ENCODE assay signal across 12 cellular contexts in genomic region chr5:150447188-150447587, GRCh38. TPM values are rescaled to one million over a fixed set of nuclear protein-coding genes. Genes with fewer than 3 reads are reported as not detected.
DNase-seq lines count a peak whose midpoint lies in the region; ATAC-seq, FAIRE-seq and TF ChIP-seq lines count a peak whose summit lies in the region.
"Had no signal": no experiment of that assay in that cellular context is flagged by ENCODE, and none has a peak within 500 bp of the region (broad histone marks: within the 10 kb centered on the region; RNA-seq: fewer than 3 reads in every experiment).

No MANE protein-coding gene starts in this region.

- H3K36me3 ChIP-seq in SK-N-SH (replicated peaks in 1 of 2; ENCODE audit: control insufficient read depth in 1 of 2, insufficient read depth in 2 of 2, low read length in 1 of 2) (peaks cover 51 to 54% of the 10 kb centered on the region in 2 experiments), HUES64 (ENCODE audit: insufficient read depth, low read length) (peaks cover 65% of the 10 kb centered on the region), astrocyte (ENCODE audit: insufficient read depth, low read length) (peaks cover 47% of the 10 kb centered on the region), neural progenitor cell (peaks cover 11% of the 10 kb centered on the region), stomach (peaks cover 44 to 58% (median 56%) of the 10 kb centered on the region in 4 donors)

- TF ChIP-seq EP300 in SK-N-SH (IDR thresholded peaks at IDR 0.05; ENCODE audit: borderline replicate concordance in 1 of 2, low read depth in 1 of 2, low read length in 1 of 2) (no peak), stomach (IDR thresholded peaks at IDR 0.05) (no peak)

- peak overlapping the region; percentile 8 for H3K27ac Mint-ChIP-seq in astrocyte (ENCODE audit: unreplicated experiment)
- no peak overlapping the region for H3K27ac Mint-ChIP-seq in neural progenitor cell

- peaks cover 67% of the 10 kb centered on the region for H4K20me1 ChIP-seq in SK-N-SH (ENCODE audit: insufficient read depth)
- peaks cover 67% of the 10 kb centered on the region for H4K20me1 ChIP-seq in astrocyte (ENCODE audit: insufficient read depth, low read length)
- peaks cover 61% of the 10 kb centered on the region for H4K20me1 ChIP-seq in neural progenitor cell (ENCODE audit: low read depth)

- H3K27me3 Mint-ChIP-seq in astrocyte (ENCODE audit: low read depth, unreplicated experiment) (no peaks in the 10 kb centered on the region), neural progenitor cell (ENCODE audit: insufficient read depth, low read depth) (peaks cover 7% of the 10 kb centered on the region)

- ATAC-seq in SK-N-SH treated with all-trans-retinoic acid at 6 μM for 48 hours (no peak), GM19395 (IDR thresholded peaks at IDR 0.05; ENCODE audit: unreplicated experiment) (no peak), GM18873 (IDR thresholded peaks at IDR 0.05; ENCODE audit: low FRiP score, unreplicated experiment) (no peak)

- DNase-seq in SK-N-SH, result no peak
- DNase-seq in astrocyte (ENCODE audit: low read depth), result no peak
- no peak for DNase-seq in neural progenitor cell (ENCODE audit: low spot score)
- DNase-seq in stomach, result no peak
- DNase-seq: hippocampal formation, SHP77 had no signal

- peak overlapping the region; percentile 5 to 93; a peak in 2 of 4 replicates for H3K27ac ChIP-seq in SK-N-SH (ENCODE audit: low read depth in 2 of 2, low read length in 1 of 2)
- H3K27ac ChIP-seq in HUES64 (ENCODE audit: low read depth, low read length), result peak overlapping the region; percentile 24; the same call in 1 of the 2 replicates
- H3K27ac ChIP-seq in astrocyte (ENCODE audit: low read depth, low read length), result no peak overlapping the region
- no peak overlapping the region for H3K27ac ChIP-seq in neural progenitor cell
- no peak overlapping the region for H3K27ac ChIP-seq in stomach

- peaks cover 33% of the 10 kb centered on the region for H3K4me1 Mint-ChIP-seq in astrocyte (ENCODE audit: low read depth, unreplicated experiment)
- peaks cover 12% of the 10 kb centered on the region for H3K4me1 Mint-ChIP-seq in neural progenitor cell

- TF ChIP-seq CTCF in SK-N-SH (IDR thresholded peaks at IDR 0.05) (no peak), astrocyte (IDR thresholded peaks at IDR 0.05; ENCODE audit: insufficient read depth, low read depth, low read length) (no peak), neural progenitor cell (IDR thresholded peaks at IDR 0.05) (no peak), stomach (IDR thresholded peaks at IDR 0.05) (no peak)

- intact Hi-C loops in stomach (cut with DNase I; ENCODE audit: low total_unique reads), result no loop called here

- peak overlapping the region; percentile 95 for H3K4me2 ChIP-seq in SK-N-SH
- H3K4me2 ChIP-seq in astrocyte (ENCODE audit: low read length), result peak overlapping the region; percentile 90
- peak overlapping the region; percentile 86 for H3K4me2 ChIP-seq in neural progenitor cell

- H3K4me3 ChIP-seq in SK-N-SH (ENCODE audit: low read depth in 2 of 2, low read length in 1 of 2) (peak overlapping the region in 1 of 2 experiments; percentile 88; a peak in 1 of 4 replicates), HUES64 (ENCODE audit: low read length) (peak overlapping the region; percentile 91; the same call in 1 of the 2 replicates), astrocyte (ENCODE audit: insufficient read depth, low read depth, low read length) (no peak overlapping the region), neural progenitor cell (no peak overlapping the region), stomach (peak overlapping the region in 1 of 4 donors; percentile 61)

- WGBS in SK-N-SH (ENCODE audit: low lambda C conversion rate), result 93% methylated on average over 6 of the region's 6 CpGs
- 97% methylated on average over 6 of the region's 6 CpGs for WGBS in HUES64
- 77 to 92% (median 89%) methylated on average over 6 of the region's 6 CpGs for WGBS in stomach, 5 donors

- TF ChIP-seq RAD21 in SK-N-SH (IDR thresholded peaks at IDR 0.05; ENCODE audit: low read length), result no peak

- no peaks in the 10 kb centered on the region for H3K9me2 ChIP-seq in SK-N-SH

- H3K9me3 Mint-ChIP-seq in astrocyte (ENCODE audit: unreplicated experiment), result peaks cover 2% of the 10 kb centered on the region
- H3K9me3 Mint-ChIP-seq in neural progenitor cell, result peaks cover 3% of the 10 kb centered on the region

- H3K4me3 Mint-ChIP-seq in astrocyte (ENCODE audit: unreplicated experiment) (peak overlapping the region; percentile 99), neural progenitor cell (peak overlapping the region; percentile 97)

- FAIRE-seq in astrocyte (lab: Jason Lieb, UNC), result no peak
- FAIRE-seq: A204.1, colon had no signal

- peak overlapping the region; percentile 99 for H3K9ac ChIP-seq in SK-N-SH
- peak overlapping the region; percentile 99; the same call in 1 of the 2 replicates for H3K9ac ChIP-seq in HUES64 (ENCODE audit: low read depth, low read length)
- H3K9ac ChIP-seq in astrocyte (ENCODE audit: low read length), result peak overlapping the region; percentile 98
- no peak overlapping the region for H3K9ac ChIP-seq in neural progenitor cell

- CTCF ChIA-PET in SK-N-SH (lab: Yijun Ruan, JAX), result interaction anchor here (1.3 to 1.6 kb wide), 2 partner anchors 9 to 12 kb away, joined by 3 to 5 read pairs; no protein-coding TSS in a partner anchor

- H3K9me3 ChIP-seq in SK-N-SH, result peaks cover 6% of the 10 kb centered on the region; the same call in 1 of the 2 replicates
- no peaks in the 10 kb centered on the region for H3K9me3 ChIP-seq in HUES64 (ENCODE audit: insufficient read depth, low read depth, low read length)
- no peaks in the 10 kb centered on the region for H3K9me3 ChIP-seq in astrocyte (ENCODE audit: insufficient read depth, low read depth, low read length)
- no peaks in the 10 kb centered on the region for H3K9me3 ChIP-seq in neural progenitor cell (ENCODE audit: low read depth)
- H3K9me3 ChIP-seq in stomach, result no peaks in the 10 kb centered on the region

- no peak for TF ChIP-seq POLR2A in stomach (IDR thresholded peaks at IDR 0.05)

- H3K79me2 ChIP-seq in SK-N-SH (ENCODE audit: insufficient read depth) (peaks cover 45% of the 10 kb centered on the region), astrocyte (ENCODE audit: insufficient read depth, low read length) (peaks cover 49% of the 10 kb centered on the region), neural progenitor cell (ENCODE audit: low read depth) (peaks cover 46% of the 10 kb centered on the region)

- POLR2A ChIA-PET in SK-N-SH (lab: Yijun Ruan, JAX), result interaction anchor here (0.5 kb wide), 1 partner anchor 403 kb away, joined by 3 read pairs; no protein-coding TSS in a partner anchor

- H2AFZ ChIP-seq in SK-N-SH (ENCODE audit: low read depth), result no peak overlapping the region
- H2AFZ ChIP-seq in astrocyte (ENCODE audit: low read depth, low read length), result no peak overlapping the region
- H2AFZ ChIP-seq in neural progenitor cell (replicated peaks), result no peak overlapping the region

- H3F3A ChIP-seq in SK-N-SH (replicated peaks; ENCODE audit: insufficient read depth) (peaks cover 62% of the 10 kb centered on the region), neural progenitor cell (ENCODE audit: low read depth) (peaks cover 68% of the 10 kb centered on the region)

- H3K27me3 ChIP-seq in SK-N-SH (ENCODE audit: insufficient read depth), result no peaks in the 10 kb centered on the region
- H3K27me3 ChIP-seq in HUES64 (ENCODE audit: insufficient read depth, low read length), result no peaks in the 10 kb centered on the region
- H3K27me3 ChIP-seq in astrocyte (ENCODE audit: insufficient read depth, low read length), result no peaks in the 10 kb centered on the region
- no peaks in the 10 kb centered on the region for H3K27me3 ChIP-seq in neural progenitor cell
- no peaks in the 10 kb centered on the region for H3K27me3 ChIP-seq in stomach

- peaks cover 17 to 19% of the 10 kb centered on the region in 2 experiments; a peak in 3 of 4 replicates for H3K4me1 ChIP-seq in SK-N-SH (ENCODE audit: control insufficient read depth in 1 of 2, insufficient read depth in 2 of 2, low read depth in 1 of 2, low read length in 1 of 2)
- H3K4me1 ChIP-seq in HUES64 (ENCODE audit: insufficient read depth, low read length), result 0 out of 2 replicates have a peak, but pooled peaks cover 7% of the 10 kb centered on the region
- H3K4me1 ChIP-seq in astrocyte (ENCODE audit: insufficient read depth, low read length), result peaks cover 24% of the 10 kb centered on the region
- H3K4me1 ChIP-seq in neural progenitor cell, result peaks cover 9% of the 10 kb centered on the region
- peaks cover 12 to 39% (median 31%) of the 10 kb centered on the region in 4 donors for H3K4me1 ChIP-seq in stomach

- H3K36me3 Mint-ChIP-seq in astrocyte (ENCODE audit: low read depth, unreplicated experiment) (peaks cover 39% of the 10 kb centered on the region), neural progenitor cell (peaks cover 43% of the 10 kb centered on the region)

TF ChIP-seq in SK-N-SH, 30 proteins besides CTCF, POLR2A, EP300 and RAD21 (continues in another document):
- no peak for TF ChIP-seq POLR2AphosphoS5 (IDR thresholded peaks at IDR 0.05; ENCODE audit: low read depth, low read length)
- TF ChIP-seq RXRA (IDR thresholded peaks at IDR 0.05; ENCODE audit: borderline replicate concordance, low read depth), result no peak
- TF ChIP-seq CHD2 (IDR thresholded peaks at IDR 0.05; ENCODE audit: low read length, partially characterized antibody), result no peak
- no peak for TF ChIP-seq TCF12 (IDR thresholded peaks at IDR 0.05)
- TF ChIP-seq ELF1 (IDR thresholded peaks at IDR 0.05), result no peak

TF ChIP-seq in SK-N-SH treated with all-trans-retinoic acid at 6 μM for 48 hours, 23 proteins besides CTCF, POLR2A, EP300 and RAD21 (continues in another document):
- TF ChIP-seq RARB (CRISPR knock-in tag; IDR thresholded peaks at IDR 0.05) (no peak), ZNF8 (CRISPR knock-in tag; IDR thresholded peaks at IDR 0.05) (no peak), SNAI2 (CRISPR knock-in tag; IDR thresholded peaks at IDR 0.05) (no peak), GLIS3 (CRISPR knock-in tag; IDR thresholded peaks at IDR 0.05) (no peak)

RNA-seq across cellular contexts. Expression of gene RPS14, which starts 2.4 kb away (rescaled TPM):
- polyA plus RNA-seq in SK-N-SH (2012; rRNA removed) (10,227 and 11,441 TPM in 2 replicates), stomach (1,000 to 10,000 TPM; 4,327 to 6,427 (median 4,820) TPM)
- 12,920 and 13,251 TPM in 2 replicates for polyA plus RNA-seq in SK-N-SH (2012; cell fraction: cytosol; rRNA removed)
- polyA plus RNA-seq in SK-N-SH (2012; cell fraction: nucleus; rRNA removed), result 1,878 and 2,730 TPM in 2 replicates
- 1,825 TPM for polyA plus RNA-seq in HUES64 (2013, experiment 1 of 2)
- polyA plus RNA-seq in HUES64 (2013, experiment 2 of 2), result 1,978 TPM
- total RNA-seq in astrocyte (1,823 and 2,054 TPM in 2 replicates), neural progenitor cell (ENCODE audit: low replicate concordance) (3,204 and 3,639 TPM in 2 replicates), stomach (1,000 to 10,000 TPM in 4 of 5 donors, 100 to 1,000 TPM in 1; 899 to 3,971 (median 1,858) TPM)

RNA-seq across cellular contexts. Expression of gene CD74, which starts 34.5 kb away (rescaled TPM):
- polyA plus RNA-seq in SK-N-SH (2012; rRNA removed) (0.15 and 0.26 TPM in 2 replicates), stomach (100 to 1,000 TPM; 177 to 883 (median 268) TPM)
- 0.06 and 0.13 TPM in 2 replicates for polyA plus RNA-seq in SK-N-SH (2012; cell fraction: cytosol; rRNA removed)
- 0.08 and 0.23 TPM in 2 replicates for polyA plus RNA-seq in SK-N-SH (2012; cell fraction: nucleus; rRNA removed)
- polyA plus RNA-seq in HUES64 (2013, experiment 1 of 2), result 11.7 TPM
- 18.8 TPM for polyA plus RNA-seq in HUES64 (2013, experiment 2 of 2)
- total RNA-seq in astrocyte (9.1 and 15.7 TPM in 2 replicates), neural progenitor cell (ENCODE audit: low replicate concordance) (9.8 and 25.6 TPM in 2 replicates), stomach (1,000 to 10,000 TPM in 1 of 5 donors, 100 to 1,000 TPM in 4; 102 to 1,185 (median 324) TPM)

Comparison
In these comparisons a context has a peak if more than half of its experiments do, and no peak if none do; other contexts are left out.
1. H3K27ac ChIP-seq: peak in SK-N-SH (2 of 2) and HUES64 (single experiment); none in astrocyte (single experiment), neural progenitor cell (single experiment) and stomach (0 of 5).
2. Peak in every context shown above with its lines, with median percentiles within 50 percentile points of each other: H3K4me2 ChIP-seq.